ENCODE assay signal across 10 cellular contexts in the genomic region with DNA sequence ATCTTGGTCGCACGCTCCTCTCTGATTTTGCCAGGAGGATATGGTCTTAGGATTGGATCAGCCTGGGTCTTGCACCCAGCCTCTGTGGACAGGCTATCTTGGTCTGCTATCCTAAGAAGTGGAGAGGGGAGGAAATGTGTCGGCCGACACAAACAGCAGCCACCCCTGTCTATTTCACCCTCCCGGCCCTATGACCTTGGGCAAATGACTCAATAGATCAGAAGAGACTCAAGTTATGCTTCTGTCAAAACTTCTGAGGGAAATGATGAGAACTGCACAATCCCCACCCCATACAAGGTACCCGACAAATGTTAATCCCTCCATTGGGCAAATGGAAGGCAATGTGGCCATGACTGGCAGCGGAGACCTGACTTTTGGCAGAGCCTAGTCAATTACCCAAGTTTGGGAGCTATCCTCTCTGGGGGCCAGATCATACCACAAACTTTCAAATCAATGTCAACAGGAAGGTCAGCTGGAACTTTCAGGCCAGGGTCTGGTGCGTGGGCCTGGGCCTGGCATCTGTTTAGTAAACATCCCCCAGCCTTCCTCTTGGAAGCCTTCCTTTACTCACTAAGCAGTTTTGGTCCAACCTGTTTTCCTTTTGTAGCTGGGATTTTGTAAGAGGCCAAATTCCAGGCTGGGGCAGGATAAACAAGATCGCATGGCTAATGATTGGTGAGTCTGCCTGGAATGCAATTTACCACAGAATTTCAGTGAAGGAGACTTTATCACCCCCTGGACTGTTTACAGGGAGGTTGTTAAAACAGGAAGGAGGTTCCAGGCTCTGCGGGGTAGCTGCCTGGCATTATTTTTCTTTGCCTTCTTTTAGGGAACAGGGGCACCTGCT.
DNase-seq lines count a peak whose midpoint lies in the region; ATAC-seq and TF ChIP-seq lines count a peak whose summit lies in the region.
"Had no signal": no experiment of that assay in that cellular context is flagged by ENCODE, and none has a peak within 500 bp of the region (broad histone marks: within the 10 kb centered on the region; RNA-seq: fewer than 3 reads in every experiment).

No MANE protein-coding gene starts in this region.

- intact Hi-C loops in CD4-positive, alpha-beta memory T cell (cut with micrococcal nuclease), result no loop called here

- TF ChIP-seq CTCF in parathyroid adenoma (IDR thresholded peaks at IDR 0.05), result no peak

- POLR2A ChIA-PET in CD4-positive, alpha-beta memory T cell (lab: Charles Lee; ENCODE audit: partially characterized antibody), result no interaction called here

- H3K27ac ChIP-seq in parathyroid adenoma, result peak overlapping the region; percentile 92
- H3K27ac ChIP-seq in CD4-positive, alpha-beta memory T cell (ENCODE audit: low read depth, low read length), result no peak overlapping the region
- H3K27ac ChIP-seq: HL-60 had no signal

- peaks cover 66% of the 10 kb centered on the region for H3K4me1 ChIP-seq in parathyroid adenoma
- no peaks in the 10 kb centered on the region for H3K4me1 ChIP-seq in CD4-positive, alpha-beta memory T cell (ENCODE audit: insufficient read depth, low read length)

- no peaks in the 10 kb centered on the region for H3K36me3 ChIP-seq in parathyroid adenoma (ENCODE audit: control insufficient read depth, insufficient read depth, low read length)
- no peaks in the 10 kb centered on the region for H3K36me3 ChIP-seq in CD4-positive, alpha-beta memory T cell (ENCODE audit: insufficient read depth, low read length)

- DNase-seq in ELR (ENCODE audit: low read depth) (peak; percentile 76), fibroblast of peridontal ligament (ENCODE audit: extremely low read depth) (peak; percentile 85), NCI-H446 treated with DMSO at 0.1 percent for 48 hours (lab: John Stamatoyannopoulos, UW) (no peak)
- no peak for DNase-seq in effector CD4-positive, alpha-beta T cell
- DNase-seq in CD4-positive, alpha-beta memory T cell, result no peak
- DNase-seq: activated CD4-positive, alpha-beta T cell treated with anti-CD3 and anti-CD28 coated beads for 48 hours had no signal

- no peak overlapping the region for H3K4me3 Mint-ChIP-seq in CD4-positive, alpha-beta memory T cell

- no peaks in the 10 kb centered on the region for H3K9me3 ChIP-seq in parathyroid adenoma (ENCODE audit: control insufficient read depth, low read length)
- no peaks in the 10 kb centered on the region for H3K9me3 ChIP-seq in CD4-positive, alpha-beta memory T cell (ENCODE audit: control insufficient read depth in 1 of 2, low read length in 2 of 2)

- H3K27me3 ChIP-seq in parathyroid adenoma (ENCODE audit: control insufficient read depth, insufficient read depth, low read length), result no peaks in the 10 kb centered on the region
- H3K27me3 ChIP-seq in CD4-positive, alpha-beta memory T cell (ENCODE audit: insufficient read depth, low read length), result no peaks in the 10 kb centered on the region

- no peaks in the 10 kb centered on the region for H3K79me2 ChIP-seq in parathyroid adenoma

- CTCF ChIA-PET in CD4-positive, alpha-beta memory T cell (lab: Charles Lee; ENCODE audit: partially characterized antibody), result interaction anchor here (1.4 kb wide), 1 partner anchor 101 kb away, joined by 3 read pairs; no protein-coding TSS in a partner anchor

- H3K27me3 Mint-ChIP-seq in CD4-positive, alpha-beta memory T cell, result peaks cover 0 to 3% of the 10 kb centered on the region in 2 donors

- H3K36me3 Mint-ChIP-seq in CD4-positive, alpha-beta memory T cell, result peaks cover 0 to 6% of the 10 kb centered on the region in 2 donors

- no peak for ATAC-seq in HG03565 (IDR thresholded peaks at IDR 0.05; ENCODE audit: unreplicated experiment)

- H3K4me1 Mint-ChIP-seq in CD4-positive, alpha-beta memory T cell, result peaks cover 8 to 21% (median 10%) of the 10 kb centered on the region in 4 donors

- peak overlapping the region; percentile 45 for H3K4me3 ChIP-seq in parathyroid adenoma (ENCODE audit: low read depth, low read length)
- no peak overlapping the region for H3K4me3 ChIP-seq in CD4-positive, alpha-beta memory T cell (ENCODE audit: low read length in 2 of 2)

- H2AFZ ChIP-seq in parathyroid adenoma, result peak overlapping the region; percentile 31

- H3K9ac ChIP-seq in parathyroid adenoma, result no peak overlapping the region

- H3K27ac Mint-ChIP-seq in CD4-positive, alpha-beta memory T cell, result no peak overlapping the region

- H3K4me2 ChIP-seq in parathyroid adenoma (ENCODE audit: low read length), result peak overlapping the region; percentile 62

- 0 out of 2 replicates have a peak, but pooled peaks have one; percentile 17 for TF ChIP-seq POLR2A in Raji (IDR thresholded peaks at IDR 0.05; ENCODE audit: insufficient read depth, low read depth, low read length)

- H3K9me3 Mint-ChIP-seq in CD4-positive, alpha-beta memory T cell, result peaks cover 0 to 22% (median 9%) of the 10 kb centered on the region in 8 donors

Comparison
In these comparisons a context has a peak if more than half of its experiments do, and no peak if none do; other contexts are left out.
1. DNase-seq: peak in ELR (single experiment) and fibroblast of peridontal ligament (single experiment); none in effector CD4-positive, alpha-beta T cell (single experiment), NCI-H446 treated with DMSO at 0.1 percent for 48 hours (single experiment) and CD4-positive, alpha-beta memory T cell (0 of 5).